11 cellular contexts compared by ENCODE assay signal in genomic region chr14:50798048-50798421, GRCh38.
DNase-seq lines count a peak whose midpoint lies in the region; ATAC-seq and TF ChIP-seq lines count a peak whose summit lies in the region.
"Had no signal": no experiment of that assay in that cellular context is flagged by ENCODE, and none has a peak within 500 bp of the region (broad histone marks: within the 10 kb centered on the region; RNA-seq: fewer than 3 reads in every experiment).

No MANE protein-coding gene starts in this region.

- peak overlapping the region; percentile 78 for H3K27ac ChIP-seq in angular gyrus (ENCODE audit: low read depth, low read length)
- H3K27ac ChIP-seq: breast epithelium, gastroesophageal sphincter had no signal

- peak; percentile 47 for DNase-seq in GM13976 (ENCODE audit: low spot score)
- DNase-seq in DMS53 (lab: John Stamatoyannopoulos, UW): no peak
- DNase-seq in T1000 (lab: John Stamatoyannopoulos, UW): no peak
- DNase-seq in NCI-H2081 (lab: John Stamatoyannopoulos, UW): no peak
- DNase-seq in NK-92 (lab: John Stamatoyannopoulos, UW; ENCODE audit: unreplicated experiment): no peak
- DNase-seq: MM.1S had no signal

- in situ Hi-C loops in GM13976 (cut with MboI; ENCODE audit: low sequenced_read_pairs, unreplicated experiment): no loop called here

- no peak for TF ChIP-seq CTCF in GM13976 (IDR thresholded peaks at IDR 0.05; ENCODE audit: borderline replicate concordance, control extremely low read depth, extremely low read depth, insufficient read depth, missing control alignments)

- ATAC-seq in GM21367 (IDR thresholded peaks at IDR 0.05; ENCODE audit: unreplicated experiment): peak; percentile 83
- peak; percentile 85 for ATAC-seq in HG03095 (IDR thresholded peaks at IDR 0.05; ENCODE audit: unreplicated experiment)
- ATAC-seq: gastroesophageal sphincter had no signal
